ENCODE assay signal across 1 cellular context in genomic region chr12:24997970-24998582, GRCh38.
TF ChIP-seq lines count a peak whose summit lies in the region.

No MANE protein-coding gene starts in this region.

TF ChIP-seq in GM12878, 131 proteins besides CTCF, POLR2A, EP300 and RAD21 (continued from another document and continues in another):
- no peak for TF ChIP-seq USF1 (IDR thresholded peaks at IDR 0.05; ENCODE audit: borderline replicate concordance, extremely low read length, insufficient read depth, low read depth, low read length)
- TF ChIP-seq MXI1 (IDR thresholded peaks at IDR 0.05; ENCODE audit: low read depth, low read length): peak; percentile 78; the same call in 1 of the 2 replicates
- TF ChIP-seq RFX5 (IDR thresholded peaks at IDR 0.05; ENCODE audit: low read depth, low read length): no peak
- no peak for TF ChIP-seq NFYA (IDR thresholded peaks at IDR 0.05; ENCODE audit: borderline replicate concordance, low read depth, low read length)
- TF ChIP-seq TARDBP (IDR thresholded peaks at IDR 0.05; ENCODE audit: borderline replicate concordance): no peak
- peak; percentile 72 for TF ChIP-seq SPI1 (IDR thresholded peaks at IDR 0.05; ENCODE audit: borderline replicate concordance, insufficient read depth, low read depth, low read length)
- TF ChIP-seq HDGF (IDR thresholded peaks at IDR 0.05): no peak
- TF ChIP-seq JUND (IDR thresholded peaks at IDR 0.05; ENCODE audit: low read depth, low read length): peak; percentile 56; the same call in 1 of the 2 replicates
- 0 out of 2 replicates have a peak, but pooled peaks have one; percentile 20 for TF ChIP-seq RB1 (IDR thresholded peaks at IDR 0.05; ENCODE audit: borderline replicate concordance)
- TF ChIP-seq YY1 (IDR thresholded peaks at IDR 0.05; ENCODE audit: low read depth, low read length): no peak
- no peak for TF ChIP-seq EZH2 (IDR thresholded peaks at IDR 0.05; ENCODE audit: borderline replicate concordance, control insufficient read depth, low read depth, low read length)
- peak; percentile 91 for TF ChIP-seq JUNB (IDR thresholded peaks at IDR 0.05)
- no peak for TF ChIP-seq SMAD5 (IDR thresholded peaks at IDR 0.05; ENCODE audit: low read depth)
- TF ChIP-seq HDAC6 (IDR thresholded peaks at IDR 0.05; ENCODE audit: unreplicated experiment): no peak
- peak; percentile 93 for TF ChIP-seq IKZF1 (conservative IDR thresholded peaks at IDR 0.05)
- TF ChIP-seq KLF5 (IDR thresholded peaks at IDR 0.05; ENCODE audit: partially characterized antibody): no peak
- TF ChIP-seq HCFC1 (IDR thresholded peaks at IDR 0.05; ENCODE audit: low read length): no peak
- no peak for TF ChIP-seq SUZ12 (IDR thresholded peaks at IDR 0.05; ENCODE audit: unreplicated experiment)
- TF ChIP-seq NR2F1 (conservative IDR thresholded peaks at IDR 0.05): peak; percentile 88
- TF ChIP-seq HSF1 (IDR thresholded peaks at IDR 0.05; ENCODE audit: low read depth, low read length): no peak
- peak; percentile 31; the same call in 1 of the 2 replicates for TF ChIP-seq REST (IDR thresholded peaks at IDR 0.05; ENCODE audit: low read depth, low read length)
- TF ChIP-seq STAT3 (IDR thresholded peaks at IDR 0.05; ENCODE audit: low read depth, low read length): peak; percentile 94
- TF ChIP-seq YBX1 (IDR thresholded peaks at IDR 0.05): no peak
- TF ChIP-seq EGR1 (IDR thresholded peaks at IDR 0.05; ENCODE audit: borderline replicate concordance in 1 of 2, low read depth in 2 of 2, low read length in 2 of 2): no peak
- peak; percentile 80; the same call in 1 of the 2 replicates for TF ChIP-seq CHD2 (IDR thresholded peaks at IDR 0.05; ENCODE audit: borderline replicate concordance, low read depth, low read length)
- TF ChIP-seq KDM1A (IDR thresholded peaks at IDR 0.05; ENCODE audit: borderline replicate concordance): no peak
- peak; percentile 98 for TF ChIP-seq SKIL (IDR thresholded peaks at IDR 0.05; ENCODE audit: low read depth, poor library complexity, severe bottlenecking)
- no peak for TF ChIP-seq POLR2AphosphoS5 (IDR thresholded peaks at IDR 0.05; ENCODE audit: low read length)
- no peak for TF ChIP-seq HDAC2 (IDR thresholded peaks at IDR 0.05)
- TF ChIP-seq CBFB (IDR thresholded peaks at IDR 0.05; ENCODE audit: low read depth): peak; percentile 93
- TF ChIP-seq BCL11A (IDR thresholded peaks at IDR 0.05; ENCODE audit: low read depth, low read length): peak; percentile 73; the same call in 1 of the 2 replicates
- no peak for TF ChIP-seq FOS (IDR thresholded peaks at IDR 0.05; ENCODE audit: borderline replicate concordance, extremely low read depth, insufficient read length)
- no peak for TF ChIP-seq ZNF622 (IDR thresholded peaks at IDR 0.05)
- peak; percentile 99 for TF ChIP-seq RUNX3 (IDR thresholded peaks at IDR 0.05; ENCODE audit: low read length)
- TF ChIP-seq ZNF384 (IDR thresholded peaks at IDR 0.05; ENCODE audit: borderline replicate concordance, low read depth, low read length): no peak
- peak; percentile 22; the same call in 1 of the 2 replicates for TF ChIP-seq GATAD2B (conservative IDR thresholded peaks at IDR 0.05; ENCODE audit: low read depth)
- TF ChIP-seq POLR2AphosphoS2 (IDR thresholded peaks at IDR 0.05; ENCODE audit: low read depth, low read length): no peak
- peak; percentile 93 for TF ChIP-seq CUX1 (IDR thresholded peaks at IDR 0.05; ENCODE audit: insufficient replicate concordance, low read depth, low read length)
- peak; percentile 99 for TF ChIP-seq ZBED1 (IDR thresholded peaks at IDR 0.05; ENCODE audit: borderline replicate concordance)
- no peak for TF ChIP-seq SRF (IDR thresholded peaks at IDR 0.05; ENCODE audit: low read depth in 2 of 2, low read length in 2 of 2)
- TF ChIP-seq MTA2 (IDR thresholded peaks at IDR 0.05; ENCODE audit: low read depth): peak; percentile 93
- peak; percentile 70; the same call in 1 of the 2 replicates for TF ChIP-seq CREB1 (IDR thresholded peaks at IDR 0.05; ENCODE audit: low read depth)
- peak; percentile 91 to 93 for TF ChIP-seq IKZF2 (IDR thresholded peaks at IDR 0.05)
- TF ChIP-seq PAX5 (IDR thresholded peaks at IDR 0.05; ENCODE audit: borderline replicate concordance, low read depth, low read length): peak; percentile 81
- peak; percentile 75 for TF ChIP-seq DPF2 (IDR thresholded peaks at IDR 0.05)
- TF ChIP-seq TCF7 (IDR thresholded peaks at IDR 0.05; ENCODE audit: borderline replicate concordance): peak; percentile 36; the same call in 1 of the 2 replicates
- TF ChIP-seq PKNOX1 (IDR thresholded peaks at IDR 0.05): peak; percentile 85
- TF ChIP-seq ZNF24 (IDR thresholded peaks at IDR 0.05): peak; percentile 65; the same call in 1 of the 2 replicates
- peak; percentile 34; the same call in 1 of the 2 replicates for TF ChIP-seq USF2 (IDR thresholded peaks at IDR 0.05; ENCODE audit: borderline replicate concordance, low read depth, low read length)
- TF ChIP-seq SREBF1 (IDR thresholded peaks at IDR 0.05; ENCODE audit: low read length): no peak
- no peak for TF ChIP-seq MAX (IDR thresholded peaks at IDR 0.05; ENCODE audit: low read depth, low read length)
- TF ChIP-seq PML (IDR thresholded peaks at IDR 0.05; ENCODE audit: low read length): peak; percentile 92
- TF ChIP-seq MTA3 (IDR thresholded peaks at IDR 0.05; ENCODE audit: borderline replicate concordance, low read length): peak; percentile 99
- peak; percentile 92 to 94 for TF ChIP-seq BHLHE40 (IDR thresholded peaks at IDR 0.05; ENCODE audit: borderline replicate concordance in 1 of 2, low read depth in 2 of 2, low read length in 1 of 2)
- TF ChIP-seq GABPA (IDR thresholded peaks at IDR 0.05; ENCODE audit: low read depth): peak; percentile 66
- TF ChIP-seq NR2C1 (IDR thresholded peaks at IDR 0.05): 0 out of 2 replicates have a peak, but pooled peaks have one; percentile 32
- TF ChIP-seq SUPT20H (IDR thresholded peaks at IDR 0.05; ENCODE audit: borderline replicate concordance, control insufficient read depth, low read depth, low read length): no peak
- no peak for TF ChIP-seq SIN3A (IDR thresholded peaks at IDR 0.05; ENCODE audit: low read depth, low read length)
- peak; percentile 71; the same call in 1 of the 2 replicates for TF ChIP-seq IRF4 (IDR thresholded peaks at IDR 0.05; ENCODE audit: low read depth, low read length)
